ENCODE assay signal across 9 cellular contexts in genomic region chr2:215137741-215138340, GRCh38. TPM values are rescaled to one million over a fixed set of nuclear protein-coding genes. Genes with fewer than 3 reads are reported as not detected.
DNase-seq lines count a peak whose midpoint lies in the region; ATAC-seq, FAIRE-seq and TF ChIP-seq lines count a peak whose summit lies in the region.
"Had no signal": no experiment of that assay in that cellular context is flagged by ENCODE, and none has a peak within 500 bp of the region (broad histone marks: within the 10 kb centered on the region; RNA-seq: fewer than 3 reads in every experiment).

No MANE protein-coding gene starts in this region.

- H3K4me3 ChIP-seq in retinal pigment epithelial cell (ENCODE audit: low read length) (no peak overlapping the region), colonic mucosa (no peak overlapping the region)
- H3K4me3 ChIP-seq: right lobe of liver had no signal

- no peaks in the 10 kb centered on the region for H3K9me3 ChIP-seq in colonic mucosa
- H3K9me3 ChIP-seq: right lobe of liver had no signal

- no peaks in the 10 kb centered on the region for H3K36me3 ChIP-seq in colonic mucosa
- H3K36me3 ChIP-seq: right lobe of liver had no signal

- peak; percentile 40 for ATAC-seq in GM18907 (IDR thresholded peaks at IDR 0.05; ENCODE audit: unreplicated experiment)
- no peak for ATAC-seq in HG03097 (IDR thresholded peaks at IDR 0.05; ENCODE audit: low FRiP score, unreplicated experiment)
- ATAC-seq: right lobe of liver had no signal

- no peaks in the 10 kb centered on the region for H3K27me3 ChIP-seq in colonic mucosa
- H3K27me3 ChIP-seq: right lobe of liver had no signal

- TF ChIP-seq CTCF in retinal pigment epithelial cell (conservative IDR thresholded peaks at IDR 0.05; ENCODE audit: low read depth, low read length): no peak
- TF ChIP-seq CTCF in colonic mucosa (IDR thresholded peaks at IDR 0.05): no peak

- no peak for FAIRE-seq in HTR-8/SVneo (lab: Jason Lieb, UNC)

- intact Hi-C loops in colonic mucosa (cut with DNase I): no loop called here

- no peaks in the 10 kb centered on the region for H3K4me1 ChIP-seq in colonic mucosa
- H3K4me1 ChIP-seq: right lobe of liver had no signal

- DNase-seq in HTR-8/SVneo (ENCODE audit: insufficient read length, low spot score): peak; percentile 50
- peak; percentile 62 for DNase-seq in dedifferentiated amniotic fluid mesenchymal stem cell (ENCODE audit: extremely low spot score)
- DNase-seq in retinal pigment epithelial cell (ENCODE audit: low read depth): peak; percentile 48
- no peak for DNase-seq in colonic mucosa
- DNase-seq in NCI-H187 (lab: John Stamatoyannopoulos, UW): no peak
- no peak for DNase-seq in NCI-H128 (lab: John Stamatoyannopoulos, UW; ENCODE audit: unreplicated experiment)
- DNase-seq: right lobe of liver had no signal

- H3K9ac ChIP-seq in colonic mucosa (ENCODE audit: low read depth in 2 of 2, low read length in 2 of 2): no peak overlapping the region

- no peak overlapping the region for H3K27ac ChIP-seq in colonic mucosa
- H3K27ac ChIP-seq: right lobe of liver had no signal

RNA-seq across cellular contexts. Expression of gene ABCA12, which starts 0.6 kb away (rescaled TPM):
- under 1 TPM; 0.03 to 0.22 TPM for total RNA-seq in colonic mucosa
- total RNA-seq: right lobe of liver had no signal

Comparison
In these comparisons a context has a peak if more than half of its experiments do, and no peak if none do; other contexts are left out.
1. DNase-seq: peak in HTR-8/SVneo (single experiment), dedifferentiated amniotic fluid mesenchymal stem cell (single experiment) and retinal pigment epithelial cell (single experiment); none in colonic mucosa (single experiment), NCI-H187 (0 of 2) and NCI-H128 (single experiment).